ENCODE assay signal across 17 cellular contexts in genomic region chr13:20609145-20609544, GRCh38. TPM values are rescaled to one million over a fixed set of nuclear protein-coding genes. Genes with fewer than 3 reads are reported as not detected.
DNase-seq lines count a peak whose midpoint lies in the region; ATAC-seq and TF ChIP-seq lines count a peak whose summit lies in the region.
"Had no signal": no experiment of that assay in that cellular context is flagged by ENCODE, and none has a peak within 500 bp of the region (broad histone marks: within the 10 kb centered on the region; RNA-seq: fewer than 3 reads in every experiment).

No MANE protein-coding gene starts in this region.

- H3K27me3 Mint-ChIP-seq in Calu3 (ENCODE audit: unreplicated experiment): no peaks in the 10 kb centered on the region
- H3K27me3 Mint-ChIP-seq in CD8-positive, alpha-beta memory T cell: no peaks in the 10 kb centered on the region
- H3K27me3 Mint-ChIP-seq: activated CD4-positive, alpha-beta T cell treated with anti-CD3 and anti-CD28 coated beads, Interleukin-2, amount 10 ng/mL, durations not matched to agents 24 days and 14 days; activated naive CD8-positive, alpha-beta T cell treated with anti-CD3 and anti-CD28 coated beads, Interleukin-2, amount 50 U/mL, for 24 hours; CD4-positive, alpha-beta memory T cell had no signal

- no peak overlapping the region for H3K4me3 ChIP-seq in astrocyte of the cerebellum (ENCODE audit: low read depth, low read length)
- no peak overlapping the region for H3K4me3 ChIP-seq in CD8-positive, alpha-beta memory T cell (ENCODE audit: low read length)

- H3K9me3 ChIP-seq in CD8-positive, alpha-beta memory T cell (ENCODE audit: low read length): no peaks in the 10 kb centered on the region

- H3K4me1 ChIP-seq in CD8-positive, alpha-beta memory T cell (ENCODE audit: insufficient read depth, low read length): no peaks in the 10 kb centered on the region

- no peak overlapping the region for H3K4me3 Mint-ChIP-seq in Calu3 (ENCODE audit: low read depth, unreplicated experiment)
- H3K4me3 Mint-ChIP-seq in CD8-positive, alpha-beta memory T cell: no peak overlapping the region
- H3K4me3 Mint-ChIP-seq: activated CD4-positive, alpha-beta T cell treated with anti-CD3 and anti-CD28 coated beads, Interleukin-2, amount 10 ng/mL, durations not matched to agents 24 days and 14 days; activated naive CD8-positive, alpha-beta T cell treated with anti-CD3 and anti-CD28 coated beads, Interleukin-2, amount 50 U/mL, for 24 hours; activated T-cell treated with anti-CD3 and anti-CD28 coated beads, Interleukin-2, amount 50 U/mL, for 4 hours; CD4-positive, alpha-beta memory T cell had no signal

- H3K4me1 Mint-ChIP-seq in Calu3 (ENCODE audit: low read depth, unreplicated experiment): no peaks in the 10 kb centered on the region
- H3K4me1 Mint-ChIP-seq in CD8-positive, alpha-beta memory T cell: no peaks in the 10 kb centered on the region
- H3K4me1 Mint-ChIP-seq: activated CD4-positive, alpha-beta T cell treated with anti-CD3 and anti-CD28 coated beads, Interleukin-2, amount 10 ng/mL, durations not matched to agents 24 days and 14 days; activated naive CD8-positive, alpha-beta T cell treated with anti-CD3 and anti-CD28 coated beads, Interleukin-2, amount 50 U/mL, for 24 hours; CD4-positive, alpha-beta memory T cell had no signal

- CTCF ChIA-PET in Calu3 (lab: Charles Lee): interaction anchor here (0.5 kb wide), 1 partner anchor 510 kb away, joined by 3 read pairs; no protein-coding TSS in a partner anchor
- CTCF ChIA-PET in CD8-positive, alpha-beta memory T cell (lab: Charles Lee): no interaction called here

- no peaks in the 10 kb centered on the region for H3K36me3 ChIP-seq in CD8-positive, alpha-beta memory T cell (ENCODE audit: insufficient read depth, low read length)

- DNase-seq in H4 (ENCODE audit: low spot score) (peak; percentile 30), astrocyte of the cerebellum (ENCODE audit: low read depth) (peak; percentile 27), fibroblast of the conjunctiva (ENCODE audit: low read depth) (peak; percentile 13), stromal cell of bone marrow (ENCODE audit: low read depth) (peak; percentile 32), Calu3 (no peak), NCI-H2081 (lab: John Stamatoyannopoulos, UW) (no peak), left cardiac atrium (no peak)
- no peak for DNase-seq in CD8-positive, alpha-beta memory T cell
- DNase-seq: activated CD4-positive, alpha-beta T cell treated with anti-CD3 and anti-CD28 coated beads, Interleukin-2, amount 10 ng/mL, durations not matched to agents 24 days and 14 days; activated naive CD8-positive, alpha-beta T cell treated with anti-CD3 and anti-CD28 coated beads, Interleukin-2, amount 50 U/mL, for 24 hours; activated T-cell treated with anti-CD3 and anti-CD28 coated beads, Interleukin-2, amount 50 U/mL, for 4 hours; CD4-positive, alpha-beta memory T cell; GDM1; H7; kidney; NCI-H187 treated with DMSO at 0.1 percent for 48 hours had no signal

- no peak overlapping the region for H3K27ac Mint-ChIP-seq in Calu3 (ENCODE audit: unreplicated experiment)
- H3K27ac Mint-ChIP-seq in CD8-positive, alpha-beta memory T cell: peak overlapping the region in 1 of 8 donors; percentile 13
- H3K27ac Mint-ChIP-seq: activated CD4-positive, alpha-beta T cell treated with anti-CD3 and anti-CD28 coated beads, Interleukin-2, amount 10 ng/mL, durations not matched to agents 24 days and 14 days; activated naive CD8-positive, alpha-beta T cell treated with anti-CD3 and anti-CD28 coated beads, Interleukin-2, amount 50 U/mL, for 24 hours; CD4-positive, alpha-beta memory T cell had no signal

- ATAC-seq in left cardiac atrium: no peak
- ATAC-seq: activated naive CD8-positive, alpha-beta T cell treated with anti-CD3 and anti-CD28 coated beads, Interleukin-2, amount 50 U/mL, for 24 hours; activated T-cell treated with anti-CD3 and anti-CD28 coated beads, Interleukin-2, amount 50 U/mL, for 4 hours had no signal

- H3K36me3 Mint-ChIP-seq in Calu3 (ENCODE audit: insufficient read depth, unreplicated experiment): peaks cover 5% of the 10 kb centered on the region
- H3K36me3 Mint-ChIP-seq in CD8-positive, alpha-beta memory T cell: peaks cover 7 to 30% (median 18%) of the 10 kb centered on the region in 3 donors

- in situ Hi-C loops in astrocyte of the cerebellum (cut with HindIII; ENCODE audit: low sequenced_read_pairs): no loop called here

- no peaks in the 10 kb centered on the region for H3K27me3 ChIP-seq in CD8-positive, alpha-beta memory T cell (ENCODE audit: insufficient read depth, low read length, poor library complexity, severe bottlenecking)

- POLR2A ChIA-PET in CD8-positive, alpha-beta memory T cell (lab: Charles Lee): no interaction called here

- H3K9me3 Mint-ChIP-seq in Calu3 (ENCODE audit: low read depth, unreplicated experiment): no peaks in the 10 kb centered on the region
- H3K9me3 Mint-ChIP-seq in CD8-positive, alpha-beta memory T cell: no peaks in the 10 kb centered on the region
- H3K9me3 Mint-ChIP-seq: activated CD4-positive, alpha-beta T cell treated with anti-CD3 and anti-CD28 coated beads, Interleukin-2, amount 10 ng/mL, durations not matched to agents 24 days and 14 days; activated naive CD8-positive, alpha-beta T cell treated with anti-CD3 and anti-CD28 coated beads, Interleukin-2, amount 50 U/mL, for 24 hours; activated T-cell treated with anti-CD3 and anti-CD28 coated beads, Interleukin-2, amount 50 U/mL, for 4 hours; CD4-positive, alpha-beta memory T cell had no signal

- no peak for TF ChIP-seq CTCF in astrocyte of the cerebellum (IDR thresholded peaks at IDR 0.05; ENCODE audit: low read depth, low read length, missing control alignments)
- TF ChIP-seq CTCF in Calu3 (IDR thresholded peaks at IDR 0.05; ENCODE audit: unreplicated experiment): no peak

- intact Hi-C loops in Calu3 (cut with micrococcal nuclease; ENCODE audit: unreplicated experiment) (no loop called here), left cardiac atrium (cut with DNase I) (no loop called here)

- no peak overlapping the region for H3K27ac ChIP-seq in CD8-positive, alpha-beta memory T cell (ENCODE audit: low read depth, low read length)
- H3K27ac ChIP-seq: KMS-11 had no signal

- BruUV-seq in Calu3 (replicated peaks; lab: Mats Ljungman, UMichigan): no TSS peak

RNA-seq across cellular contexts. Expression of gene IFT88, which starts 42.2 kb away (rescaled TPM):
- 7.3 and 8.7 TPM in 2 replicates for total RNA-seq in H4 (2014; rRNA removed; shearing (Covaris generic))
- total RNA-seq in Calu3 (2022) (11.0 and 13.6 TPM in 2 replicates), left cardiac atrium (1 to 10 TPM; 8.4 to 8.8 TPM)
- 1 to 10 TPM; 4.2 to 4.9 TPM for total RNA-seq in CD8-positive, alpha-beta memory T cell
- 7.2 TPM for polyA plus RNA-seq in CD8-positive, alpha-beta memory T cell

Comparison
In these comparisons a context has a peak if more than half of its experiments do, and no peak if none do; other contexts are left out.
1. DNase-seq: peak in H4 (single experiment), astrocyte of the cerebellum (single experiment), fibroblast of the conjunctiva (single experiment) and stromal cell of bone marrow (single experiment); none in Calu3 (single experiment), NCI-H2081 (0 of 2), CD8-positive, alpha-beta memory T cell (0 of 5) and left cardiac atrium (single experiment).